In the genomic region with DNA sequence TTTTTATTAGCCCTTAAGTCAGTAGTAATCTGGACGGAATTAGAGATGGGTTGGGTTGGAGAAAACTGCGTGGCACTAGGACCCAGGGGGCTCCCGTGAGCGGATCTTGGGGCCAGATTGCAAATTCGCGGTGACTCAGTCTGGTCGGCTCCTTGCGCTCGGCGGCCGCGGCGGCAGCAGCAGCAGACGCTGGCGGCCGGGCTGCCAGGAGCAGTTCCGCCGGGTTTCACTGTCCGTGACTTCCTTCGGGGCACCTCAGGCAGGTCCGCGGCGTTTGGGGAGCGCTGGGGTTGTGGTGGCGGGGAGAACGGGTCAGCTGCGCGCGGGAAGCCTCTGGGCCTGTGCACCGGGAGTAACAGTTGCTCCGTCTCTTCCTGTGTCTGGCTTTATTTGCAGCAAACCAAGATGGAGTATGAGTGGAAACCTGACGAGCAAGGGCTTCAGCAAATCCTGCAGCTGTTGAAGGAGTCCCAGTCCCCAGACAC, we compare ENCODE assay signal across 1 cellular context.
TF ChIP-seq lines count a peak whose summit lies in the region.

No MANE protein-coding gene starts in this region.

TF ChIP-seq in K562, 482 proteins besides CTCF, POLR2A, EP300 and RAD21 (continued from another document and continues in another):
- TF ChIP-seq THAP12 (CRISPR knock-in tag; IDR thresholded peaks at IDR 0.05) = peak; percentile 92
- peak; percentile 39 to 89; a peak in 3 of 4 replicates for TF ChIP-seq MLLT1 (IDR thresholded peaks at IDR 0.05)
- no peak for TF ChIP-seq ZFP30 (CRISPR knock-in tag; IDR thresholded peaks at IDR 0.05; ENCODE audit: borderline replicate concordance)
- no peak for TF ChIP-seq ZNF282 (CRISPR knock-in tag; IDR thresholded peaks at IDR 0.05)
- TF ChIP-seq TAL1 (IDR thresholded peaks at IDR 0.05) = no peak
- no peak; the same call in 1 of the 2 replicates for TF ChIP-seq CEBPB (tag; IDR thresholded peaks at IDR 0.05)
- no peak for TF ChIP-seq CBX8 (IDR thresholded peaks at IDR 0.05; ENCODE audit: borderline replicate concordance, extremely low read depth, low read depth, low read length, poor library complexity, severe bottlenecking)
- peak; percentile 16; the same call in 1 of the 2 replicates for TF ChIP-seq ZNF766 (CRISPR knock-in tag; conservative IDR thresholded peaks at IDR 0.05)
- TF ChIP-seq RHOXF2B (CRISPR knock-in tag; conservative IDR thresholded peaks at IDR 0.05) = no peak
- peak; percentile 74; the same call in 1 of the 2 replicates for TF ChIP-seq ZNF717 (CRISPR knock-in tag; IDR thresholded peaks at IDR 0.05)
- TF ChIP-seq PPARD (CRISPR knock-in tag; IDR thresholded peaks at IDR 0.05) = no peak
- TF ChIP-seq RREB1 (CRISPR knock-in tag; IDR thresholded peaks at IDR 0.05) = no peak
- TF ChIP-seq ARID1B (IDR thresholded peaks at IDR 0.05) = peak; percentile 73
- TF ChIP-seq HBP1 (CRISPR knock-in tag; IDR thresholded peaks at IDR 0.05) = no peak
- TF ChIP-seq, protein P1, sequence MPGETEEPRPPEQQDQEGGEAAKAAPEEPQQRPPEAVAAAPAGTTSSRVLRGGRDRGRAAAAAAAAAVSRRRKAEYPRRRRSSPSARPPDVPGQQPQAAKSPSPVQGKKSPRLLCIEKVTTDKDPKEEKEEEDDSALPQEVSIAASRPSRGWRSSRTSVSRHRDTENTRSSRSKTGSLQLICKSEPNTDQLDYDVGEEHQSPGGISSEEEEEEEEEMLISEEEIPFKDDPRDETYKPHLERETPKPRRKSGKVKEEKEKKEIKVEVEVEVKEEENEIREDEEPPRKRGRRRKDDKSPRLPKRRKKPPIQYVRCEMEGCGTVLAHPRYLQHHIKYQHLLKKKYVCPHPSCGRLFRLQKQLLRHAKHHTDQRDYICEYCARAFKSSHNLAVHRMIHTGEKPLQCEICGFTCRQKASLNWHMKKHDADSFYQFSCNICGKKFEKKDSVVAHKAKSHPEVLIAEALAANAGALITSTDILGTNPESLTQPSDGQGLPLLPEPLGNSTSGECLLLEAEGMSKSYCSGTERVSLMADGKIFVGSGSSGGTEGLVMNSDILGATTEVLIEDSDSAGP (CRISPR knock-in tag; IDR thresholded peaks at IDR 0.05) = no peak
- peak; percentile 78 for TF ChIP-seq CCNT2 (IDR thresholded peaks at IDR 0.05; ENCODE audit: borderline replicate concordance, extremely low read depth, insufficient read length, low read depth, low read length)
- TF ChIP-seq ZFP1 (CRISPR knock-in tag; IDR thresholded peaks at IDR 0.05) = no peak
- TF ChIP-seq KAT8 (IDR thresholded peaks at IDR 0.05; ENCODE audit: low read depth) = no peak
- TF ChIP-seq, protein P2, sequence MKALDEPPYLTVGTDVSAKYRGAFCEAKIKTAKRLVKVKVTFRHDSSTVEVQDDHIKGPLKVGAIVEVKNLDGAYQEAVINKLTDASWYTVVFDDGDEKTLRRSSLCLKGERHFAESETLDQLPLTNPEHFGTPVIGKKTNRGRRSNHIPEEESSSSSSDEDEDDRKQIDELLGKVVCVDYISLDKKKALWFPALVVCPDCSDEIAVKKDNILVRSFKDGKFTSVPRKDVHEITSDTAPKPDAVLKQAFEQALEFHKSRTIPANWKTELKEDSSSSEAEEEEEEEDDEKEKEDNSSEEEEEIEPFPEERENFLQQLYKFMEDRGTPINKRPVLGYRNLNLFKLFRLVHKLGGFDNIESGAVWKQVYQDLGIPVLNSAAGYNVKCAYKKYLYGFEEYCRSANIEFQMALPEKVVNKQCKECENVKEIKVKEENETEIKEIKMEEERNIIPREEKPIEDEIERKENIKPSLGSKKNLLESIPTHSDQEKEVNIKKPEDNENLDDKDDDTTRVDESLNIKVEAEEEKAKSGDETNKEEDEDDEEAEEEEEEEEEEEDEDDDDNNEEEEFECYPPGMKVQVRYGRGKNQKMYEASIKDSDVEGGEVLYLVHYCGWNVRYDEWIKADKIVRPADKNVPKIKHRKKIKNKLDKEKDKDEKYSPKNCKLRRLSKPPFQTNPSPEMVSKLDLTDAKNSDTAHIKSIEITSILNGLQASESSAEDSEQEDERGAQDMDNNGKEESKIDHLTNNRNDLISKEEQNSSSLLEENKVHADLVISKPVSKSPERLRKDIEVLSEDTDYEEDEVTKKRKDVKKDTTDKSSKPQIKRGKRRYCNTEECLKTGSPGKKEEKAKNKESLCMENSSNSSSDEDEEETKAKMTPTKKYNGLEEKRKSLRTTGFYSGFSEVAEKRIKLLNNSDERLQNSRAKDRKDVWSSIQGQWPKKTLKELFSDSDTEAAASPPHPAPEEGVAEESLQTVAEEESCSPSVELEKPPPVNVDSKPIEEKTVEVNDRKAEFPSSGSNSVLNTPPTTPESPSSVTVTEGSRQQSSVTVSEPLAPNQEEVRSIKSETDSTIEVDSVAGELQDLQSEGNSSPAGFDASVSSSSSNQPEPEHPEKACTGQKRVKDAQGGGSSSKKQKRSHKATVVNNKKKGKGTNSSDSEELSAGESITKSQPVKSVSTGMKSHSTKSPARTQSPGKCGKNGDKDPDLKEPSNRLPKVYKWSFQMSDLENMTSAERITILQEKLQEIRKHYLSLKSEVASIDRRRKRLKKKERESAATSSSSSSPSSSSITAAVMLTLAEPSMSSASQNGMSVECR (CRISPR knock-in tag; IDR thresholded peaks at IDR 0.05) = no peak
- peak; percentile 80 for TF ChIP-seq BCOR (IDR thresholded peaks at IDR 0.05)
- TF ChIP-seq GTF2B (IDR thresholded peaks at IDR 0.05; ENCODE audit: extremely low read depth, insufficient read length) = peak; percentile 30
- TF ChIP-seq, protein P3, sequence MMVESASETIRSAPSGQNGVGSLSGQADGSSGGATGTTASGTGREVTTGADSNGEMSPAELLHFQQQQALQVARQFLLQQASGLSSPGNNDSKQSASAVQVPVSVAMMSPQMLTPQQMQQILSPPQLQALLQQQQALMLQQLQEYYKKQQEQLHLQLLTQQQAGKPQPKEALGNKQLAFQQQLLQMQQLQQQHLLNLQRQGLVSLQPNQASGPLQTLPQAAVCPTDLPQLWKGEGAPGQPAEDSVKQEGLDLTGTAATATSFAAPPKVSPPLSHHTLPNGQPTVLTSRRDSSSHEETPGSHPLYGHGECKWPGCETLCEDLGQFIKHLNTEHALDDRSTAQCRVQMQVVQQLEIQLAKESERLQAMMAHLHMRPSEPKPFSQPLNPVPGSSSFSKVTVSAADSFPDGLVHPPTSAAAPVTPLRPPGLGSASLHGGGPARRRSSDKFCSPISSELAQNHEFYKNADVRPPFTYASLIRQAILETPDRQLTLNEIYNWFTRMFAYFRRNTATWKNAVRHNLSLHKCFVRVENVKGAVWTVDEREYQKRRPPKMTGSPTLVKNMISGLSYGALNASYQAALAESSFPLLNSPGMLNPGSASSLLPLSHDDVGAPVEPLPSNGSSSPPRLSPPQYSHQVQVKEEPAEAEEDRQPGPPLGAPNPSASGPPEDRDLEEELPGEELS (CRISPR knock-in tag; IDR thresholded peaks at IDR 0.05; ENCODE audit: borderline replicate concordance) = 0 out of 2 replicates have a peak, but pooled peaks have one; percentile 49
- TF ChIP-seq SREBF1 (IDR thresholded peaks at IDR 0.05; ENCODE audit: borderline replicate concordance, low read depth, low read length) = no peak
- no peak for TF ChIP-seq BRD9 (IDR thresholded peaks at IDR 0.05; ENCODE audit: low read depth, partially characterized antibody)
- TF ChIP-seq CREB3L1 (IDR thresholded peaks at IDR 0.05; ENCODE audit: borderline replicate concordance, low read depth) = no peak
- no peak for TF ChIP-seq MTA2 (IDR thresholded peaks at IDR 0.05; ENCODE audit: low read depth)
- no peak for TF ChIP-seq ZNF583 (CRISPR knock-in tag; IDR thresholded peaks at IDR 0.05)
